9 cellular contexts compared by ENCODE assay signal in genomic region chr4:177367336-177367735, GRCh38. TPM values are rescaled to one million over a fixed set of nuclear protein-coding genes. Genes with fewer than 3 reads are reported as not detected.
DNase-seq lines count a peak whose midpoint lies in the region; ATAC-seq, FAIRE-seq and TF ChIP-seq lines count a peak whose summit lies in the region.
"Had no signal": no experiment of that assay in that cellular context is flagged by ENCODE, and none has a peak within 500 bp of the region (broad histone marks: within the 10 kb centered on the region; RNA-seq: fewer than 3 reads in every experiment).

No MANE protein-coding gene starts in this region.

- no peaks in the 10 kb centered on the region for H3K27me3 Mint-ChIP-seq in endodermal cell (ENCODE audit: insufficient read depth)

- H3K27ac Mint-ChIP-seq in endodermal cell = no peak overlapping the region

- H3K9ac ChIP-seq in endodermal cell (ENCODE audit: extremely low read depth, low read length, poor library complexity, severe bottlenecking) = no peak overlapping the region

- TF ChIP-seq CTCF in A673 (conservative IDR thresholded peaks at IDR 0.05; ENCODE audit: low read depth, low read length) (peak; percentile 28; the same call in 1 of the 2 replicates), GM12865 (IDR thresholded peaks at IDR 0.05; ENCODE audit: insufficient read depth, low read depth, low read length, missing control alignments) (peak; percentile 3), endodermal cell (conservative IDR thresholded peaks at IDR 0.05) (peak; percentile 76), vagina (IDR thresholded peaks at IDR 0.05) (no peak), pancreas (IDR thresholded peaks at IDR 0.05) (no peak)

- no peaks in the 10 kb centered on the region for H3K4me1 Mint-ChIP-seq in endodermal cell

- H3K9me3 Mint-ChIP-seq in endodermal cell = no peaks in the 10 kb centered on the region

- intact Hi-C loops in A673 (cut with micrococcal nuclease; ENCODE audit: unreplicated experiment) = no loop called here
- intact Hi-C loops in vagina (cut with DNase I) = no loop called here
- intact Hi-C loops in pancreas (cut with DNase I) = no loop called here

- FAIRE-seq in pancreas (lab: Jason Lieb, UNC) (no peak), GM12892 (lab: Jason Lieb, UNC) (no peak)

- no peak overlapping the region for H3K4me3 Mint-ChIP-seq in endodermal cell

- CTCF ChIA-PET in A673 (lab: Charles Lee) = no interaction called here

- DNase-seq in A673 (ENCODE audit: low spot score) (no peak), GM12865 (ENCODE audit: low read depth) (no peak), M059J (ENCODE audit: low read depth) (peak; percentile 11), endodermal cell (peak; percentile 67), caudate nucleus (lab: John Stamatoyannopoulos, UW) (no peak), vagina (ENCODE audit: extremely low spot score in 2 of 2) (no peak), pancreas (no peak), GM12892 (ENCODE audit: insufficient read length) (no peak)
- DNase-seq: kidney glomerular epithelial cell had no signal

- ATAC-seq in pancreas = no peak

- H3K9me3 ChIP-seq in A673 (ENCODE audit: low read depth, low read length, poor library complexity, severe bottlenecking) (no peaks in the 10 kb centered on the region), endodermal cell (ENCODE audit: control insufficient read depth, low read length) (no peaks in the 10 kb centered on the region), vagina (no peaks in the 10 kb centered on the region), pancreas (no peaks in the 10 kb centered on the region)

- H3K36me3 Mint-ChIP-seq in endodermal cell (ENCODE audit: low read depth) = no peaks in the 10 kb centered on the region

- no peaks in the 10 kb centered on the region for H3K36me3 ChIP-seq in A673 (ENCODE audit: insufficient read depth, low read length, poor library complexity, severe bottlenecking)
- no peaks in the 10 kb centered on the region for H3K36me3 ChIP-seq in endodermal cell (ENCODE audit: control insufficient read depth, insufficient read depth, low read length)
- no peaks in the 10 kb centered on the region for H3K36me3 ChIP-seq in vagina
- no peaks in the 10 kb centered on the region for H3K36me3 ChIP-seq in pancreas

- 74 to 100% methylated on average over 2 to 3 of the region's 3 CpGs for WGBS in endodermal cell (ENCODE audit: insufficient coverage in 1 of 2, insufficient read length in 1 of 2), 2 experiments
- 83 to 88% methylated on average over 3 of the region's 3 CpGs for WGBS in pancreas, 2 donors

- H3K27me3 ChIP-seq in A673 (replicated peaks; ENCODE audit: insufficient read depth, low read depth, low read length, poor library complexity) (no peaks in the 10 kb centered on the region), endodermal cell (ENCODE audit: control insufficient read depth, insufficient read depth, low read length, poor library complexity, severe bottlenecking) (no peaks in the 10 kb centered on the region), vagina (no peaks in the 10 kb centered on the region), pancreas (no peaks in the 10 kb centered on the region)

- no TSS peak for BruUV-seq in A673 (replicated peaks; lab: Mats Ljungman, UMichigan)

- H3K4me1 ChIP-seq in A673 (ENCODE audit: insufficient read depth, low read length, poor library complexity, severe bottlenecking) = no peaks in the 10 kb centered on the region
- H3K4me1 ChIP-seq in endodermal cell (ENCODE audit: control insufficient read depth, insufficient read depth, low read length) = no peaks in the 10 kb centered on the region
- H3K4me1 ChIP-seq in vagina = no peaks in the 10 kb centered on the region
- no peaks in the 10 kb centered on the region for H3K4me1 ChIP-seq in pancreas

- POLR2A ChIA-PET in A673 (lab: Charles Lee; ENCODE audit: low non-redundant PET) = no interaction called here

- H3K4me3 ChIP-seq in A673 (ENCODE audit: low read depth, low read length, poor library complexity, severe bottlenecking) (no peak overlapping the region), GM12865 (ENCODE audit: low read depth, low read length) (no peak overlapping the region), endodermal cell (ENCODE audit: low read length) (no peak overlapping the region), vagina (no peak overlapping the region), pancreas (no peak overlapping the region)

- TF ChIP-seq POLR2A in vagina (IDR thresholded peaks at IDR 0.05) (no peak), GM12892 (IDR thresholded peaks at IDR 0.05; ENCODE audit: low read depth, low read length) (no peak)

- H3K27ac ChIP-seq in A673 (ENCODE audit: low read depth, low read length, poor library complexity, severe bottlenecking) (no peak overlapping the region), endodermal cell (ENCODE audit: low read depth, low read length) (no peak overlapping the region), caudate nucleus (ENCODE audit: low read depth, low read length) (no peak overlapping the region), vagina (no peak overlapping the region), pancreas (no peak overlapping the region)

RNA-seq across cellular contexts. Expression of gene NEIL3, which starts 57.7 kb away (rescaled TPM):
- total RNA-seq in A673 (2021) (21.9 and 24.0 TPM in 2 replicates), endodermal cell (10 to 100 TPM in 1 of 2 donors, 1 to 10 TPM in 1; 9.1 to 15.1 TPM), vagina (0.98 TPM), pancreas (under 1 TPM in 3 of 6 donors, not detected in 3; 0.09 to 0.25 (median 0.18) TPM)
- 17.6 and 18.1 TPM in 2 replicates for total RNA-seq in M059J (2014; rRNA removed; shearing (Covaris generic))
- 9.6 TPM for polyA plus RNA-seq in endodermal cell (2013, experiment 1 of 2)
- polyA plus RNA-seq in endodermal cell (2013, experiment 2 of 2) = 10.4 TPM
- not detected for polyA plus RNA-seq in pancreas
- 4.8 TPM for polyA plus RNA-seq in GM12892 (2012; ENCODE audit: missing spikeins)

Comparison
In these comparisons a context has a peak if more than half of its experiments do, and no peak if none do; other contexts are left out.
1. DNase-seq: peak in M059J (single experiment) and endodermal cell (single experiment); none in A673 (single experiment), GM12865 (single experiment), caudate nucleus (0 of 61), vagina (0 of 2), pancreas (0 of 6) and GM12892 (single experiment).
2. CTCF ChIP-seq: peak in A673 (single experiment), GM12865 (single experiment) and endodermal cell (single experiment); none in vagina (0 of 3) and pancreas (0 of 4).